8 cellular contexts compared by ENCODE assay signal in the genomic region with DNA sequence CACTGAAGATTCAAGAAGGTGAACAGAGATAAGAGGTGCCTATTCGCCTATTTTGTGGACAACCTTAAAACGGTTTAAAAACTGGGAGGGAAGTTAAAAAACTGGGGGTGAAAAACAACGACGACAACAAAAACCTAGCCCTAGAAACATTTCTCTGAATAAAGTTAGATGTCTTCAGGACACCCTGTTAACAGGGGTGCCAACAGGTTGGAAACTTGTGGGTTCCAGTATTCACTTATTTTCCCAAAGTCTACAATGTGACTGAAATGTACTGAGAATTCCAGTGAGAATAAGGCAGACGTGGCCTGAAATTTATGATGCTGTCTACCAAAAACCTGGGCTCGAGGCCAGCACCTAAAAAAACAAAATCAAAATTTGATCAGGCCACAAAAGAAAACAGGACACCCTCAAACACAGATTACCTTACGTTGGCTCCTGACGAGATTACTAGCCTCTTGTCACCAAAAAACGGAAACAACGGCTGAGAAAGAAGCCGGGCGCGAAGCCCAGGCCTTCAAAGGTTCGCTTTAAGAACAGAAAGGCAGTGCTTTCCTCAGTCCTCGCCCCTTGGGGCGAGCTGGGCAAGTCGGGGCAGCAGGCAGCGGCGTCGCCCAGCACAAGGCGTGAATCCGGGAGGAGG. TPM values are rescaled to one million over a fixed set of nuclear protein-coding genes. Genes with fewer than 3 reads are reported as not detected.
DNase-seq lines count a peak whose midpoint lies in the region; ATAC-seq and TF ChIP-seq lines count a peak whose summit lies in the region.

No MANE protein-coding gene starts in this region.

- H3K4me3 ChIP-seq in left ventricle myocardium inferior (peak overlapping the region; percentile 83), spleen (peak overlapping the region; percentile 64 to 90 (median 82))

- peak; percentile 58 for ATAC-seq in activated CD8-positive, alpha-beta memory T cell treated with anti-CD3 and anti-CD28 coated beads, Interleukin-2, amount 10 ng/mL, durations not matched to agents 7 days and 5 days
- peak; percentile 54 for ATAC-seq in HG03064 (IDR thresholded peaks at IDR 0.05; ENCODE audit: low read depth, unreplicated experiment)

- peaks cover 2% of the 10 kb centered on the region for H3K9me3 Mint-ChIP-seq in activated CD8-positive, alpha-beta memory T cell treated with anti-CD3 and anti-CD28 coated beads, Interleukin-2, amount 10 ng/mL, durations not matched to agents 7 days and 5 days (ENCODE audit: low read depth)
- H3K9me3 Mint-ChIP-seq in activated CD4-positive, alpha-beta memory T cell treated with anti-CD3 and anti-CD28 coated beads for 36 hours, result peaks cover 3% of the 10 kb centered on the region

- H3K36me3 ChIP-seq in left ventricle myocardium inferior (no peaks in the 10 kb centered on the region), spleen (peaks cover 0 to 3% (median under 1%) of the 10 kb centered on the region in 6 donors)

- TF ChIP-seq CTCF in left ventricle myocardium inferior (IDR thresholded peaks at IDR 0.05; ENCODE audit: borderline replicate concordance), result no peak
- TF ChIP-seq CTCF in spleen (IDR thresholded peaks at IDR 0.05 in 8 of 11, conservative IDR thresholded peaks at IDR 0.05 in 3 of 11), result no peak

- H3K9me3 ChIP-seq in left ventricle myocardium inferior (replicated peaks) (no peaks in the 10 kb centered on the region), spleen (no peaks in the 10 kb centered on the region)

- H3K27me3 ChIP-seq in left ventricle myocardium inferior (ENCODE audit: low read depth), result no peaks in the 10 kb centered on the region
- H3K27me3 ChIP-seq in spleen (replicated peaks in 1 of 7), result no peaks in the 10 kb centered on the region

- intact Hi-C loops in activated CD4-positive, alpha-beta memory T cell treated with anti-CD3 and anti-CD28 coated beads for 36 hours (cut with micrococcal nuclease), result no loop called here
- intact Hi-C loops in left ventricle myocardium inferior (cut with micrococcal nuclease) (no loop called here), spleen (cut with DNase I; ENCODE audit: low total_unique reads) (no loop called here), head of caudate nucleus (cut with DNase I) (loop anchor here (10.0 kb wide), 2 partner anchors 380 to 440 kb away; partner anchors contain the start of genes DDIAS and PRCP)

- H3K4me1 ChIP-seq in left ventricle myocardium inferior (peaks cover 47% of the 10 kb centered on the region), spleen (peaks cover 14 to 66% (median 47%) of the 10 kb centered on the region in 6 donors)

- peaks cover 1% of the 10 kb centered on the region for H3K36me3 Mint-ChIP-seq in activated CD8-positive, alpha-beta memory T cell treated with anti-CD3 and anti-CD28 coated beads, Interleukin-2, amount 10 ng/mL, durations not matched to agents 7 days and 5 days
- peaks cover 8% of the 10 kb centered on the region for H3K36me3 Mint-ChIP-seq in activated CD4-positive, alpha-beta memory T cell treated with anti-CD3 and anti-CD28 coated beads for 36 hours

- WGBS in spleen, 5 donors, result 0 to 2% (median 2%) methylated on average over 22 of the region's 22 CpGs

- H3K4me3 Mint-ChIP-seq in activated CD8-positive, alpha-beta memory T cell treated with anti-CD3 and anti-CD28 coated beads, Interleukin-2, amount 10 ng/mL, durations not matched to agents 7 days and 5 days, result peak overlapping the region; percentile 84
- peak overlapping the region; percentile 92 for H3K4me3 Mint-ChIP-seq in activated CD4-positive, alpha-beta memory T cell treated with anti-CD3 and anti-CD28 coated beads for 36 hours

- no peaks in the 10 kb centered on the region for H3K27me3 Mint-ChIP-seq in activated CD8-positive, alpha-beta memory T cell treated with anti-CD3 and anti-CD28 coated beads, Interleukin-2, amount 10 ng/mL, durations not matched to agents 7 days and 5 days
- no peaks in the 10 kb centered on the region for H3K27me3 Mint-ChIP-seq in activated CD4-positive, alpha-beta memory T cell treated with anti-CD3 and anti-CD28 coated beads for 36 hours

- POLR2A ChIA-PET in activated CD4-positive, alpha-beta memory T cell treated with anti-CD3 and anti-CD28 coated beads for 36 hours (lab: Charles Lee), result interaction anchor here (0.6 to 1.7 kb wide), 3 partner anchors 126 to 385 kb away, joined by 3 to 20 read pairs (median 15); partner anchors contain the start of genes DDIAS, PCF11 and PRCP

- no peak for TF ChIP-seq POLR2A in spleen (IDR thresholded peaks at IDR 0.05)

- DNase-seq in activated CD8-positive, alpha-beta memory T cell treated with anti-CD3 and anti-CD28 coated beads, Interleukin-2, amount 10 ng/mL, durations not matched to agents 7 days and 5 days, result no peak
- no peak for DNase-seq in activated CD8-positive, alpha-beta memory T cell treated with anti-CD3 and anti-CD28 coated beads, Interleukin-2, amount 50 U/mL, for 4 hours
- DNase-seq in activated CD4-positive, alpha-beta memory T cell treated with anti-CD3 and anti-CD28 coated beads for 36 hours, result no peak
- DNase-seq in left ventricle myocardium inferior (no peak), spleen (no peak), head of caudate nucleus (no peak), inferior parietal cortex (ENCODE audit: extremely low spot score) (no peak)

- H3K27ac ChIP-seq in left ventricle myocardium inferior (replicated peaks), result peak overlapping the region; percentile 98
- H3K27ac ChIP-seq in spleen, result peak overlapping the region; percentile 95 to 99 (median 97)

- H3K27ac Mint-ChIP-seq in activated CD8-positive, alpha-beta memory T cell treated with anti-CD3 and anti-CD28 coated beads, Interleukin-2, amount 10 ng/mL, durations not matched to agents 7 days and 5 days, result peak overlapping the region; percentile 99
- H3K27ac Mint-ChIP-seq in activated CD4-positive, alpha-beta memory T cell treated with anti-CD3 and anti-CD28 coated beads for 36 hours, result peak overlapping the region; percentile 99

- peaks cover 32% of the 10 kb centered on the region for H3K4me1 Mint-ChIP-seq in activated CD8-positive, alpha-beta memory T cell treated with anti-CD3 and anti-CD28 coated beads, Interleukin-2, amount 10 ng/mL, durations not matched to agents 7 days and 5 days
- H3K4me1 Mint-ChIP-seq in activated CD4-positive, alpha-beta memory T cell treated with anti-CD3 and anti-CD28 coated beads for 36 hours (ENCODE audit: low read depth), result peaks cover 35% of the 10 kb centered on the region

- CTCF ChIA-PET in activated CD8-positive, alpha-beta memory T cell treated with anti-CD3 and anti-CD28 coated beads, Interleukin-2, amount 10 ng/mL, durations not matched to agents 7 days and 5 days (lab: Charles Lee), result interaction anchor here (1.2 to 2.1 kb wide), 3 partner anchors 36 to 385 kb away, joined by 4 read pairs; partner anchors contain the start of genes PCF11 and PRCP
- CTCF ChIA-PET in activated CD4-positive, alpha-beta memory T cell treated with anti-CD3 and anti-CD28 coated beads for 36 hours (lab: Charles Lee), result interaction anchor here (1.0 to 2.0 kb wide), 7 partner anchors 8 to 385 kb away, joined by 3 to 9 read pairs (median 4); partner anchors contain the start of genes ANKRD42, DDIAS and PRCP

RNA-seq across cellular contexts. Expression of gene CCDC90B, which starts 0.9 kb away (rescaled TPM):
- 10 to 100 TPM; 30.1 to 32.7 TPM for total RNA-seq in activated CD8-positive, alpha-beta memory T cell treated with anti-CD3 and anti-CD28 coated beads, Interleukin-2, amount 10 ng/mL, durations not matched to agents 7 days and 5 days
- total RNA-seq in activated CD4-positive, alpha-beta memory T cell treated with anti-CD3 and anti-CD28 coated beads for 36 hours, result 10 to 100 TPM; 29.2 to 32.3 TPM
- total RNA-seq in left ventricle myocardium inferior (24.0 TPM), spleen (10 to 100 TPM; 26.6 to 54.5 (median 36.2) TPM)
- polyA plus RNA-seq in spleen, result 10 to 100 TPM; 31.5 to 45.1 (median 39.2) TPM
